1 cellular context compared by ENCODE assay signal in the genomic region with DNA sequence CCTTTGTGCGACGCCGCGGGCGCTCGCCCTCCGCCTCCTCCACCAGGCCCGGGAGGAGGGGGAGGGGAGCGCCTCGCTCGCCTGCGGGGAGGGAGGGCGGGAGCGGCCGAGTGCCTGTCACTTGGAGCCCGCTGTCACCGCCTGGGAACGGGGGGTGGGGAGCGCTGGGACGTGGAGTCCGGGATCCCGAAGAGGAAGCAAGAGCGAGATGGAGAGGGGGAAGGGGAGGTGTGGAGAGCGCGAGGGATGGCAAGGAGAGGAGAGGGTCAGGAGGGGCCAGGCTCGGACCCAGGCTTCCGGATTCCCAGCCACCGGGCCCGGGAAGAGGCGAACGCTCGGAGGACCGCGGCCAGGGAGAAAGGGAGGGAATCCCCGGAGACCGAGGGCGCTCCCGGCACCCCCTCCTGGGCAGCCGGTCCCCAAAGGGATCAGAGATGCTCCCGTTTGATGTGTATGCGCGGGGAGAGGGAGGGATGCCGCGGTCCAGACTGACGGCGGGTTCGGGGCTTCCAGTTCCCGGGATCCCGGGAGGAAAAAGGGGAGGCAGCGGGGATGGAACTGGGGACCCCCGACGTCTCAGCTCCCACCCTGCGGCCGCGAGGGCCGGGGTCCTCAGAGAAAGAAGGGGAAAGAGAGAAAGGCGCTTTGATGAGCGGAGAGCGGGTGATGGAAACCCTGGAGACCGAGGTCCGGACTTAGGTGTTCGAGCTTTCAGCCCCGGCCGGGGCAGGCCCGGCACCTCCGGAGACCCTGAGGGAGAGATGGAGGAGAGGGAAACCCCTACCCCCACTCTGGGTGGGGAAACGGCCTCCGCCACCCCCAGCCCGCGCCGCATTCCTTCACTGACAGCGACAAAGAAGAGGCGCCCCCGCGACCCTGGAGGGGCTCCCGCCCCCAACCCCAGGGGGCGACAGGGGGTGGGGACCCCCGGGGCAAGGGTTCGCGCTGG.
TF ChIP-seq lines count a peak whose summit lies in the region.

No MANE protein-coding gene starts in this region.

TF ChIP-seq in GM23338, 12 proteins besides CTCF, POLR2A, EP300 and RAD21 (continued from another document):
- TF ChIP-seq REST (IDR thresholded peaks at IDR 0.05; ENCODE audit: unreplicated experiment) (no peak), CREB1 (CRISPR knock-in tag; IDR thresholded peaks at IDR 0.05; ENCODE audit: low read depth) (no peak), EZH2 (IDR thresholded peaks at IDR 0.05; ENCODE audit: low read depth, unreplicated experiment) (no peak)
TF ChIP-seq in GM23338: peak in this region for 0.
